ENCODE assay signal across 18 cellular contexts in the genomic region with DNA sequence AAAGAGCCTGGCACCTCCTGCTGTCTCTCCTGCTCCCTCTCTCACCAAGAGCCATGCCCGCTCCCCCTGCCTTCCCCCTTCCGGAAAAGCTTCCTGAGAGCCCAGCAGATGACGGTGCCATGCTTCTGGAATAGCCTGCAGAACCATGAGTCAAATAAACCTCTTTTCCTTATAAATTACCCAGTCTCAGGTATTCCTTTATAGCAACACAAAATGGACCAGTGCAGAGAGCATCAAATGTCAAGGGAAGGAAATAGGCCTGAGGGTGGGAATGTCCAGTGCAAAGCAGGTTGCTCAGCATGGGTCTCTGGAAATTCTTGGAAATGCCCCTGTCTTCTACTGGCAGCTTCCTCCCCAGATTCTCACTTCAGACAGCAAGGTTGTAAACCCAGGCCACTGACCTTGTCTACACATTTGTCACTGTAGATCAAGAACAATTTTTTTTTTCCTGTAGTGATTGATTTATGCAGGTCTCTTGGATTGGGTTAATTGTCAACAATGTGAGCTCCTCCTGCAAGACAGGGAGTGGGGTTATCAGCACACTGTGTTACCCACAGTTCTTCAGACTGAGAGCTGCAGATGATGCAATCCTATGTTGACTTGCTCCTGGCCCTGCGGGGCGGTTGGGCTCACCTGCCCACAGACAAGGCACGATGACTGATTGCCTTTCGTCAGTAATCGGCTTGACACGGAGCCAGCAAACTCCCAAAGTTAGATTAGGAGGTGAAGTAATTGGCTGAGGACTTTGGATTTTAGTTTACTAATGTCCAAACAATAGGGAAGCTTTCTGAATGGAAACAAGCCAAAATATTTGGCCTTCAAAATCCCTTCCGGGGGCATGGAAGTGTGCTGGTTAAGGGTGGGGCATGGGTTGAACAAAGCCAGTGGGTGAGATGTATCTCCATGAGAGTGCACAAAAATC. TPM values are rescaled to one million over a fixed set of nuclear protein-coding genes. Genes with fewer than 3 reads are reported as not detected.
DNase-seq lines count a peak whose midpoint lies in the region; ATAC-seq and TF ChIP-seq lines count a peak whose summit lies in the region.
"Had no signal": no experiment of that assay in that cellular context is flagged by ENCODE, and none has a peak within 500 bp of the region (broad histone marks: within the 10 kb centered on the region; RNA-seq: fewer than 3 reads in every experiment).

No MANE protein-coding gene starts in this region.

- H3K4me3 ChIP-seq in GM23338: no peak overlapping the region
- H3K4me3 ChIP-seq in lower lobe of right lung: no peak overlapping the region
- no peak overlapping the region for H3K4me3 ChIP-seq in thyroid gland (replicated peaks in 1 of 3)

- H3K9me3 Mint-ChIP-seq in GM23338: peaks cover 2% of the 10 kb centered on the region; the same call in 2 of the 3 replicates
- H3K9me3 Mint-ChIP-seq: activated T-helper 17 cell treated with anti-CD3 and anti-CD28 coated beads, Interleukin-2, amount 50 U/mL, for 72 hours had no signal

- H3F3A ChIP-seq in GM23338 (replicated peaks; ENCODE audit: low read depth): no peaks in the 10 kb centered on the region

- WGBS in thyroid gland, 2 donors: 52 to 72% methylated on average over 10 of the region's 10 CpGs

- H2AFZ ChIP-seq in GM23338: peak overlapping the region; percentile 43

- ATAC-seq in GM23338: no peak
- peak; percentile 70 to 77 for ATAC-seq in lower lobe of right lung
- ATAC-seq in GM18498 (IDR thresholded peaks at IDR 0.05; ENCODE audit: unreplicated experiment): no peak
- no peak for ATAC-seq in GM19397 (IDR thresholded peaks at IDR 0.05; ENCODE audit: unreplicated experiment)
- ATAC-seq in GM18517 (IDR thresholded peaks at IDR 0.05; ENCODE audit: unreplicated experiment): no peak
- ATAC-seq: activated T-helper 17 cell treated with anti-CD3 and anti-CD28 coated beads, Interleukin-2, amount 50 U/mL, for 72 hours; sciatic nerve; stimulated activated naive CD8-positive, alpha-beta T cell treated with anti-CD3 and anti-CD28 coated beads, Interleukin-15, amount 100 ng/mL, for 72 hours had no signal

- no peak overlapping the region for H3K27ac Mint-ChIP-seq in GM23338
- H3K27ac Mint-ChIP-seq: activated T-helper 17 cell treated with anti-CD3 and anti-CD28 coated beads, Interleukin-2, amount 50 U/mL, for 72 hours; stimulated activated naive CD8-positive, alpha-beta T cell treated with anti-CD3 and anti-CD28 coated beads, Interleukin-15, amount 100 ng/mL, for 72 hours had no signal

- no peaks in the 10 kb centered on the region for H3K27me3 ChIP-seq in GM23338 (ENCODE audit: insufficient read depth)
- H3K27me3 ChIP-seq in lower lobe of right lung (ENCODE audit: low read depth): no peaks in the 10 kb centered on the region
- no peaks in the 10 kb centered on the region for H3K27me3 ChIP-seq in thyroid gland

- no peaks in the 10 kb centered on the region for H3K36me3 Mint-ChIP-seq in GM23338 (ENCODE audit: low read depth)

- no peaks in the 10 kb centered on the region for H3K79me2 ChIP-seq in GM23338 (replicated peaks; ENCODE audit: insufficient read depth)

- intact Hi-C loops in lower lobe of right lung (cut with DNase I) (no loop called here), thyroid gland (cut with DNase I) (no loop called here)

- no peak for DNase-seq in GM23338 (ENCODE audit: low spot score)
- peak; percentile 91 for DNase-seq in NCI-H2107 treated with DMSO at 0.1 percent for 48 hours (lab: John Stamatoyannopoulos, UW; ENCODE audit: unreplicated experiment)
- DNase-seq in SW480 (ENCODE audit: low spot score): peak; percentile 11
- peak; percentile 56 for DNase-seq in lower lobe of right lung
- no peak for DNase-seq in thyroid gland
- DNase-seq: activated CD4-positive, alpha-beta T cell treated with anti-CD3 and anti-CD28 coated beads, Interleukin-2, amount 50 U/mL, for 1 hour; IMR-90; kidney glomerular epithelial cell; nephron progenitor cell; RPMI8226; stimulated activated naive CD8-positive, alpha-beta T cell treated with anti-CD3 and anti-CD28 coated beads, Interleukin-15, amount 100 ng/mL, for 72 hours had no signal

- no peak overlapping the region for H3K27ac ChIP-seq in GM23338 (ENCODE audit: low read depth)
- H3K27ac ChIP-seq in lower lobe of right lung: no peak overlapping the region
- no peak overlapping the region for H3K27ac ChIP-seq in thyroid gland

- no peaks in the 10 kb centered on the region for H4K20me1 ChIP-seq in GM23338 (replicated peaks; ENCODE audit: insufficient read depth)

- H3K4me1 ChIP-seq in GM23338 (ENCODE audit: insufficient read depth) (no peaks in the 10 kb centered on the region), lower lobe of right lung (no peaks in the 10 kb centered on the region), thyroid gland (no peaks in the 10 kb centered on the region)

- H3K4me1 Mint-ChIP-seq in GM23338: no peaks in the 10 kb centered on the region
- H3K4me1 Mint-ChIP-seq: activated T-helper 17 cell treated with anti-CD3 and anti-CD28 coated beads, Interleukin-2, amount 50 U/mL, for 72 hours had no signal

- H3K9me2 ChIP-seq in GM23338 (ENCODE audit: insufficient read depth): peaks cover 18% of the 10 kb centered on the region

- H3K36me3 ChIP-seq in GM23338 (ENCODE audit: insufficient read depth): no peaks in the 10 kb centered on the region
- H3K36me3 ChIP-seq in lower lobe of right lung: no peaks in the 10 kb centered on the region
- H3K36me3 ChIP-seq in thyroid gland: no peaks in the 10 kb centered on the region

- peaks cover 2% of the 10 kb centered on the region for H3K27me3 Mint-ChIP-seq in GM23338 (ENCODE audit: insufficient read depth, low read depth, poor library complexity)

- no peak for TF ChIP-seq POLR2A in thyroid gland (IDR thresholded peaks at IDR 0.05)

- H3K9me3 ChIP-seq in lower lobe of right lung (no peaks in the 10 kb centered on the region), thyroid gland (no peaks in the 10 kb centered on the region)

- H3K4me2 ChIP-seq in GM23338: no peak overlapping the region

- TF ChIP-seq CTCF in GM23338 (conservative IDR thresholded peaks at IDR 0.05; ENCODE audit: low read depth in 2 of 2) (no peak), lower lobe of right lung (IDR thresholded peaks at IDR 0.05) (no peak), thyroid gland (IDR thresholded peaks at IDR 0.05) (no peak)

- no peak overlapping the region for H3K4me3 Mint-ChIP-seq in GM23338
- H3K4me3 Mint-ChIP-seq: activated T-helper 17 cell treated with anti-CD3 and anti-CD28 coated beads, Interleukin-2, amount 50 U/mL, for 72 hours; nephron progenitor cell had no signal

TF ChIP-seq in GM23338, 12 proteins besides CTCF, POLR2A, EP300 and RAD21 (continues in another document):
- TF ChIP-seq, protein P1, sequence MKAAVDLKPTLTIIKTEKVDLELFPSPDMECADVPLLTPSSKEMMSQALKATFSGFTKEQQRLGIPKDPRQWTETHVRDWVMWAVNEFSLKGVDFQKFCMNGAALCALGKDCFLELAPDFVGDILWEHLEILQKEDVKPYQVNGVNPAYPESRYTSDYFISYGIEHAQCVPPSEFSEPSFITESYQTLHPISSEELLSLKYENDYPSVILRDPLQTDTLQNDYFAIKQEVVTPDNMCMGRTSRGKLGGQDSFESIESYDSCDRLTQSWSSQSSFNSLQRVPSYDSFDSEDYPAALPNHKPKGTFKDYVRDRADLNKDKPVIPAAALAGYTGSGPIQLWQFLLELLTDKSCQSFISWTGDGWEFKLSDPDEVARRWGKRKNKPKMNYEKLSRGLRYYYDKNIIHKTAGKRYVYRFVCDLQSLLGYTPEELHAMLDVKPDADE (IDR thresholded peaks at IDR 0.05): no peak
- no peak for TF ChIP-seq CREB1 (CRISPR knock-in tag; IDR thresholded peaks at IDR 0.05; ENCODE audit: low read depth)
- no peak for TF ChIP-seq POLR2AphosphoS5 (IDR thresholded peaks at IDR 0.05; ENCODE audit: low read depth)

RNA-seq across cellular contexts. Expression of gene BOD1L2, which starts 5.4 kb away (rescaled TPM):
- total RNA-seq in GM23338 (2014; rRNA removed; shearing (Covaris generic)): not detected in 2 replicates
- 0.11 TPM in 1 of 2 replicates, not detected in the other for polyA plus RNA-seq in GM23338 (2016; fragmentation: Nextera tagmentation; extraction: Ambion mirVana)
- total RNA-seq in lower lobe of right lung (not detected), thyroid gland (1 to 10 TPM in 1 of 4 donors, under 1 TPM in 1, not detected in 2; 0.22 to 1.3 TPM)
- total RNA-seq: activated T-helper 17 cell treated with anti-CD3 and anti-CD28 coated beads, Interleukin-2, amount 50 U/mL, for 72 hours; astrocyte; IMR-90; sciatic nerve; T-helper 2 cell treated with Interferon-gamma antibody and Interleukin-4, amounts not matched to agents 100 ng/mL and 5 ng/mL, for 36 hours had no signal
- polyA plus RNA-seq: IMR-90 had no signal

Comparison
In these comparisons a context has a peak if more than half of its experiments do, and no peak if none do; other contexts are left out.
1. ATAC-seq: peak in lower lobe of right lung (2 of 2); none in GM23338 (single experiment), GM18498 (single experiment), GM19397 (single experiment) and GM18517 (single experiment).
2. DNase-seq: peak in NCI-H2107 treated with DMSO at 0.1 percent for 48 hours (single experiment), SW480 (single experiment) and lower lobe of right lung (single experiment); none in GM23338 (single experiment) and thyroid gland (0 of 2).